ENCODE assay signal across 8 cellular contexts in the genomic region with DNA sequence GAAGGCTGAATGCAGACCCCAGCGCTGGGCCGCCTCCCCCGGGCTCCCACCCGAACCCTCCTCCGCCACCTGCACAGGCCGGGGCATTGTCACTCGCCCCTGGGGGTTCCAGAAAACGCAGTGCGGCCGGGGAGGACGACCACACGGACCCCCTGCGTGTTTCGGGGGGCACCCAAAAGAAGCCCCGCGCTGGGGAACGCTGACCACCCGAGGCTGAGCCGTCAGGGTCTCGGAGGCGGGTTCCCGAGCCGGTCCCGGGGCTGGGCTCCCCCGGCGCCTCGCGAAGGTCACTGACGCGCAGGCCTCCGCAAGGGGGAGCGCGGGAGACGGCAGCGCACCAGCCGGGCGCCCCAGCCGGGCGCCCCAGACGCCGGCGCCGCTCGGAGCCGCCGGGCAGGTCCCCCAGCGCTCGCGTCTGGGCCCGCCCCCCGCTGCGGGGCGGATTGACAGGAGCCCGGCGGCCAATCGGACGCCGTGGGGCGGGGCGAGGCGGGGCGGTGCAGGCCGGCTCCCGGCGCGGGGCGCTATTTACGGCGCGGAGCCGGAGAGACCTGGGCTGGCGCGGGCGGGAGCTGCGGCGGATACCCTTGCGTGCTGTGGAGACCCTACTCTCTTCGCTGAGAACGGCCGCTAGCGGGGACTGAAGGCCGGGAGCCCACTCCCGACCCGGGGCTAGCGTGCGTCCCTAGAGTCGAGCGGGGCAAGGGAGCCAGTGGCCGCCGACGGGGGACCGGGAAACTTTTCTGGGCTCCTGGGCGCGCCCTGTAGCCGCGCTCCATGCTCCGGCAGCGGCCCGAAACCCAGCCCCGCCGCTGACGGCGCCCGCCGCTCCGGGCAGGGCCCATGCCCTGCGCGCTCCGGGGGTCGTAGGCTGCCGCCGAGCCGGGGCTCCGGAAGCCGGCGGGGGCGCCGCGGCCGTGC. TPM values are rescaled to one million over a fixed set of nuclear protein-coding genes. Genes with fewer than 3 reads are reported as not detected.
A peak's percentile ranks its signal among the peaks of the same experiment; 100 is the strongest.
DNase-seq lines count a peak whose midpoint lies in the region; ATAC-seq, FAIRE-seq and TF ChIP-seq lines count a peak whose summit lies in the region.

A gene with protein sequence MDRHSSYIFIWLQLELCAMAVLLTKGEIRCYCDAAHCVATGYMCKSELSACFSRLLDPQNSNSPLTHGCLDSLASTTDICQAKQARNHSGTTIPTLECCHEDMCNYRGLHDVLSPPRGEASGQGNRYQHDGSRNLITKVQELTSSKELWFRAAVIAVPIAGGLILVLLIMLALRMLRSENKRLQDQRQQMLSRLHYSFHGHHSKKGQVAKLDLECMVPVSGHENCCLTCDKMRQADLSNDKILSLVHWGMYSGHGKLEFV (plus strand): TSS at position 554 of the 921 bp plus-strand sequence. CDS start 377 bp downstream, outside the sequence.

- H3K4me1 Mint-ChIP-seq in activated CD4-positive, alpha-beta T cell treated with anti-CD3 and anti-CD28 coated beads, Interleukin-2, amount 10 ng/mL, durations not matched to agents 24 days and 14 days, result peaks cover 19% of the 10 kb centered on the region

- TF ChIP-seq CTCF in HepG2 (CRISPR knock-in tag; IDR thresholded peaks at IDR 0.05), result peak; percentile 73

- H3K36me3 Mint-ChIP-seq in activated CD4-positive, alpha-beta T cell treated with anti-CD3 and anti-CD28 coated beads, Interleukin-2, amount 10 ng/mL, durations not matched to agents 24 days and 14 days (ENCODE audit: low read depth), result no peaks in the 10 kb centered on the region

- H3K79me2 ChIP-seq in HepG2 (ENCODE audit: insufficient read depth, low read length), result peaks cover 48% of the 10 kb centered on the region

- ATAC-seq in GM19025 (IDR thresholded peaks at IDR 0.05; ENCODE audit: low read depth, unreplicated experiment) (peak; percentile 97), HG03175 (IDR thresholded peaks at IDR 0.05; ENCODE audit: unreplicated experiment) (peak; percentile 98), HepG2 (peak; percentile 93)

- H3K4me3 ChIP-seq in HepG2 (replicated peaks in 1 of 3; ENCODE audit: insufficient read depth in 1 of 3, low read depth in 2 of 3, low read length in 3 of 3), result peak within 1 kb of the TSS; percentile 93 to 99 (median 99)

- peak within 1 kb of the TSS; percentile 71 for H3K27ac ChIP-seq in HepG2 (ENCODE audit: extremely low read length, insufficient read depth, low read length)

- no TSS peak for BruUV-seq in HepG2 (replicated peaks; lab: Mats Ljungman, UMichigan)

- TF ChIP-seq RAD21 in HepG2 (CRISPR knock-in tag; IDR thresholded peaks at IDR 0.05), result peak; percentile 97

- peak within 1 kb of the TSS; percentile 30 for H3K27ac Mint-ChIP-seq in activated CD4-positive, alpha-beta T cell treated with anti-CD3 and anti-CD28 coated beads, Interleukin-2, amount 10 ng/mL, durations not matched to agents 24 days and 14 days

- WGBS in HepG2 (ENCODE audit: low lambda C conversion rate), result 0% methylated on average over 1 of the region's 120 CpGs

- H3K4me3 Mint-ChIP-seq in activated CD4-positive, alpha-beta T cell treated with anti-CD3 and anti-CD28 coated beads, Interleukin-2, amount 10 ng/mL, durations not matched to agents 24 days and 14 days, result peak within 1 kb of the TSS; percentile 75

- peak; percentile 97 to 98 for TF ChIP-seq POLR2A in HepG2 (IDR thresholded peaks at IDR 0.05; ENCODE audit: insufficient read depth in 1 of 2, low read depth in 2 of 2, low read length in 2 of 2)

- H3K27me3 ChIP-seq in HepG2 (ENCODE audit: control insufficient read depth in 1 of 2, insufficient read depth in 2 of 2, low read length in 2 of 2), result peaks cover 0 to 31% of the 10 kb centered on the region in 2 experiments; a peak in 4 of 5 replicates

- POLR2A ChIA-PET in HepG2 (lab: Yijun Ruan, JAX), result interaction anchor here (0.6 to 1.3 kb wide), 7 partner anchors 14 to 314 kb away, joined by 3 to 4 read pairs (median 3); no protein-coding TSS in a partner anchor

- in situ Hi-C loops in HepG2 (cut with HindIII; ENCODE audit: extremely low pct_ligation_motif_present, low pct_unique_long_range_greater_than_20kb), result loop anchor here (5.0 kb wide), 1 partner anchor 315 kb away; no protein-coding TSS in a partner anchor

- FAIRE-seq in HepG2 (lab: Jason Lieb, UNC), result no peak

- peak within 1 kb of the TSS; percentile 94 for H3K4me2 ChIP-seq in HepG2 (ENCODE audit: low read depth, low read length)

- no peaks in the 10 kb centered on the region for H3K9me3 Mint-ChIP-seq in activated CD4-positive, alpha-beta T cell treated with anti-CD3 and anti-CD28 coated beads, Interleukin-2, amount 10 ng/mL, durations not matched to agents 24 days and 14 days

- TF ChIP-seq EP300 in HepG2 (IDR thresholded peaks at IDR 0.05; ENCODE audit: low read depth in 2 of 2, low read length in 2 of 2) (peak in 1 of 2 experiments; percentile 5; a peak in 1 of 4 replicates), HepG2 (CRISPR knock-in tag; IDR thresholded peaks at IDR 0.05; ENCODE audit: borderline replicate concordance) (no peak)

- peaks cover 6 to 13% of the 10 kb centered on the region in 2 experiments for H3K36me3 ChIP-seq in HepG2 (replicated peaks in 1 of 2; ENCODE audit: control insufficient read depth in 1 of 2, insufficient read depth in 2 of 2, low read length in 2 of 2)

- peaks cover 30% of the 10 kb centered on the region for H3K4me1 ChIP-seq in HepG2 (ENCODE audit: insufficient read depth, low read length)

- H4K20me1 ChIP-seq in HepG2 (ENCODE audit: insufficient read depth, low read length), result peaks cover 40% of the 10 kb centered on the region

- no peaks in the 10 kb centered on the region for H3K9me3 ChIP-seq in HepG2 (ENCODE audit: low read length)

- H3K9ac ChIP-seq in HepG2 (ENCODE audit: insufficient read depth, low read depth, low read length), result peak within 1 kb of the TSS; percentile 94

- H3K27me3 Mint-ChIP-seq in activated CD4-positive, alpha-beta T cell treated with anti-CD3 and anti-CD28 coated beads, Interleukin-2, amount 10 ng/mL, durations not matched to agents 24 days and 14 days, result peaks cover 72% of the 10 kb centered on the region

- CTCF ChIA-PET in HepG2 (lab: Yijun Ruan, JAX; ENCODE audit: low intra/inter-chr PET ratio, low total read pairs), result interaction anchor here (0.8 to 1.9 kb wide), 2 partner anchors 314 to 453 kb away, joined by 11 to 15 read pairs; no protein-coding TSS in a partner anchor

- H2AFZ ChIP-seq in HepG2 (ENCODE audit: low read length), result no peak within 1 kb of the TSS

- intact Hi-C loops in activated CD4-positive, alpha-beta T cell treated with anti-CD3 and anti-CD28 coated beads, Interleukin-2, amount 10 ng/mL, durations not matched to agents 24 days and 14 days (cut with micrococcal nuclease), result loop anchor here (5.0 to 10.0 kb wide), 5 partner anchors 145 to 1758 kb away; partner anchors contain the start of genes MAP3K8 and WAC
- intact Hi-C loops in HepG2 (cut with micrococcal nuclease; ENCODE audit: unreplicated experiment), result loop anchor here (1.0 to 5.0 kb wide), 2 partner anchors 453 to 640 kb away; no protein-coding TSS in a partner anchor

- DNase-seq in Ammon's horn (ENCODE audit: low spot score) (peak; percentile 93), NCI-H460 (ENCODE audit: extremely low read depth, low read depth) (peak; percentile 82), dedifferentiated amniotic fluid mesenchymal stem cell (ENCODE audit: extremely low spot score) (peak; percentile 91), HepG2 (ENCODE audit: low spot score) (peak; percentile 81)
- DNase-seq in activated CD4-positive, alpha-beta T cell treated with anti-CD3 and anti-CD28 coated beads, Interleukin-2, amount 10 ng/mL, durations not matched to agents 24 days and 14 days, result peak; percentile 97
- DNase-seq in stimulated activated CD4-positive, alpha-beta T cell treated with anti-CD3 and anti-CD28 coated beads, Interleukin-2, amount 100 ng/mL, for 24 hours, result peak; percentile 91 to 94

TF ChIP-seq in HepG2, 621 proteins besides CTCF, POLR2A, EP300 and RAD21 (continues in another document):
- TF ChIP-seq ZBTB14 (CRISPR knock-in tag; IDR thresholded peaks at IDR 0.05) (no peak), ZNF430 (CRISPR knock-in tag; IDR thresholded peaks at IDR 0.05) (0 out of 2 replicates have a peak, but pooled peaks have one; percentile 37)

RNA-seq across cellular contexts. Expression of the gene that starts here (rescaled TPM):
- 3.9 and 4.0 TPM in 2 replicates for total RNA-seq in NCI-H460 (2014; rRNA removed; shearing (Covaris generic))
- 0.21 and 3.6 TPM in 2 replicates for polyA plus RNA-seq in NCI-H460 (2014; cell fraction: nucleus; rRNA removed)
- total RNA-seq in activated CD4-positive, alpha-beta T cell treated with anti-CD3 and anti-CD28 coated beads, Interleukin-2, amount 10 ng/mL, durations not matched to agents 24 days and 14 days, result 0.31 and 0.44 TPM in 2 replicates
- total RNA-seq in HepG2 (2016; rRNA removed; fragmentation: Illumina TruSeq; extraction: Trizol), result 13.2 and 23.6 TPM in 2 replicates
- total RNA-seq in HepG2 (2016; cell fraction: cytosol; rRNA removed; fragmentation: Illumina TruSeq; extraction: Trizol; ENCODE audit: low read depth), result 5.9 and 7.5 TPM in 2 replicates
- 13.9 and 23.0 TPM in 2 replicates for total RNA-seq in HepG2 (2016; cell fraction: insoluble cytoplasmic fraction; rRNA removed; fragmentation: Illumina TruSeq; extraction: Trizol)
- total RNA-seq in HepG2 (2016; cell fraction: membrane; rRNA removed; fragmentation: Illumina TruSeq; extraction: Trizol), result 12.2 and 13.9 TPM in 2 replicates
- 26.5 and 27.4 TPM in 2 replicates for total RNA-seq in HepG2 (2016; cell fraction: nucleus; rRNA removed; fragmentation: Illumina TruSeq; extraction: Trizol)
- polyA plus RNA-seq in HepG2 (2011; rRNA removed), result 12.0 and 12.9 TPM in 2 replicates
- 11.4 and 12.6 TPM in 2 replicates for polyA plus RNA-seq in HepG2 (2011; cell fraction: cytosol; rRNA removed)
- 15.1 and 17.1 TPM in 2 replicates for polyA plus RNA-seq in HepG2 (2011; cell fraction: nucleus; rRNA removed)
- polyA plus RNA-seq in HepG2 (2012), result 14.8 and 39.0 TPM in 2 replicates
- 3.1 and 4.6 TPM in 2 replicates for polyA plus RNA-seq in HepG2 (2016; cell fraction: cytosol; fragmentation: Illumina TruSeq; extraction: Trizol; ENCODE audit: low read depth)
- 11.2 and 12.5 TPM in 2 replicates for polyA plus RNA-seq in HepG2 (2016; cell fraction: insoluble cytoplasmic fraction; fragmentation: Illumina TruSeq; extraction: Trizol; ENCODE audit: low read depth)
- polyA plus RNA-seq in HepG2 (2016; cell fraction: membrane; fragmentation: Illumina TruSeq; extraction: Trizol; ENCODE audit: low read depth), result 6.7 and 8.6 TPM in 2 replicates
- polyA plus RNA-seq in HepG2 (2016; cell fraction: nucleus; fragmentation: Illumina TruSeq; extraction: Trizol; ENCODE audit: insufficient read depth, low read depth), result 45.7 and 45.8 TPM in 2 replicates
- 2.5 and 6.7 TPM in 2 replicates for polyA minus RNA-seq in HepG2 (2011; rRNA and poly(A)+ RNA removed; ENCODE audit: low replicate concordance)
- polyA minus RNA-seq in HepG2 (2011; cell fraction: cytosol; rRNA and poly(A)+ RNA removed), result 6.2 and 7.0 TPM in 2 replicates
- 6.8 and 10.7 TPM in 2 replicates for polyA minus RNA-seq in HepG2 (2011; cell fraction: nucleus; rRNA and poly(A)+ RNA removed)

Comparison
In these comparisons a context has a peak if more than half of its experiments do, and no peak if none do; other contexts are left out.
1. Peak in every context shown above with its lines: DNase-seq, ATAC-seq, H3K4me3 ChIP-seq and H3K27ac ChIP-seq.
2. Peak in DNase-seq in activated CD4-positive, alpha-beta T cell treated with anti-CD3 and anti-CD28 coated beads, Interleukin-2, amount 10 ng/mL, durations not matched to agents 24 days and 14 days; RNA of the gene not detected or under 1 TPM.